In the genomic region with DNA sequence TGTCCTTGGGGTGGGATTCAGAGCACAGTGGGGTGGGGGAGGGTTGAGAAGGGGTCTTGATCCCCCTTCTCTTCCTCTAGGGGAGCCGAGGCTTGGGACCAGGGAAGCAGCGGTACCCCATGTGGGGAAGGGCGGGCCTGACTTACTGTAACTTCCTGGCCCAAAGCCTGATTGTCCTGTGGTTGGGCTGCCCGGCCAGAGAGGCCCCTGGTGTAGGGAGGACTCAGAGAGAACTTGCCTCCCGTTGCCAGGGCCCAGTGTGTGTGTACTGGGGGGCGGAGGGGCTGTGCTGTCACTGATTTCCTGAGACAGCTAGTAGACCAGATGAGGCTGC, we compare ENCODE assay signal across 8 cellular contexts. TPM values are rescaled to one million over a fixed set of nuclear protein-coding genes. Genes with fewer than 3 reads are reported as not detected.
DNase-seq lines count a peak whose midpoint lies in the region; ATAC-seq lines count a peak whose summit lies in the region.

No MANE protein-coding gene starts in this region.

- peaks cover 80% of the 10 kb centered on the region for H3K4me1 Mint-ChIP-seq in activated naive CD4-positive, alpha-beta T cell treated with anti-CD3 and anti-CD28 coated beads, Interleukin-2, amount 10 ng/mL, durations not matched to agents 7 days and 5 days

- intact Hi-C loops in cardiac septum (cut with DNase I) = loop anchor here (2.0 to 5.0 kb wide), 2 partner anchors 16 to 51 kb away; no protein-coding TSS in a partner anchor

- CTCF ChIA-PET in activated naive CD4-positive, alpha-beta T cell treated with anti-CD3 and anti-CD28 coated beads, Interleukin-2, amount 10 ng/mL, durations not matched to agents 7 days and 5 days (lab: Charles Lee) = interaction anchor here (0.9 to 1.4 kb wide), 4 partner anchors 12 to 91 kb away, joined by 3 to 7 read pairs (median 3); a partner anchor contains a TSS

- H3K4me3 Mint-ChIP-seq in activated naive CD4-positive, alpha-beta T cell treated with anti-CD3 and anti-CD28 coated beads, Interleukin-2, amount 10 ng/mL, durations not matched to agents 7 days and 5 days = peak overlapping the region; percentile 56

- H3K27ac Mint-ChIP-seq in activated naive CD4-positive, alpha-beta T cell treated with anti-CD3 and anti-CD28 coated beads, Interleukin-2, amount 10 ng/mL, durations not matched to agents 7 days and 5 days = peak overlapping the region; percentile 95

- no peaks in the 10 kb centered on the region for H3K9me3 Mint-ChIP-seq in activated naive CD4-positive, alpha-beta T cell treated with anti-CD3 and anti-CD28 coated beads, Interleukin-2, amount 10 ng/mL, durations not matched to agents 7 days and 5 days

- H3K4me1 ChIP-seq in ACC112 (ENCODE audit: control insufficient read depth, insufficient read depth, low read length, unreplicated experiment) (peaks cover 20% of the 10 kb centered on the region), skeletal muscle tissue (ENCODE audit: control insufficient read depth in 3 of 3, insufficient read depth in 3 of 3, low read length in 3 of 3) (peaks cover 46 to 69% (median 56%) of the 10 kb centered on the region in 3 donors)

- peak overlapping the region; percentile 71 for H3K4me3 ChIP-seq in ACC112 (ENCODE audit: low read depth, low read length)
- peak overlapping the region; percentile 27 to 65 (median 34) for H3K4me3 ChIP-seq in skeletal muscle tissue (ENCODE audit: low read length in 3 of 3)

- H3K27ac ChIP-seq in ACC112 (ENCODE audit: low read depth, low read length) (peak overlapping the region; percentile 95), skeletal muscle tissue (ENCODE audit: low read depth, low read length) (peak overlapping the region; percentile 99)

- DNase-seq in HK-2 (ENCODE audit: unreplicated experiment) (peak; percentile 80), cardiac septum (ENCODE audit: low spot score) (peak; percentile 92), NCI-H1092 treated with DMSO at 0.1 percent for 48 hours (lab: John Stamatoyannopoulos, UW) (no peak), NCI-H2171 (lab: John Stamatoyannopoulos, UW) (no peak)
- DNase-seq in activated naive CD4-positive, alpha-beta T cell treated with anti-CD3 and anti-CD28 coated beads, Interleukin-2, amount 10 ng/mL, durations not matched to agents 7 days and 5 days = peak; percentile 57

- H2AFZ ChIP-seq in ACC112 (ENCODE audit: low read length, unreplicated experiment) = no peak overlapping the region

- no peaks in the 10 kb centered on the region for H3K79me2 ChIP-seq in ACC112 (ENCODE audit: control insufficient read depth, insufficient read depth, low read length, unreplicated experiment)

- ATAC-seq in GM19324 (IDR thresholded peaks at IDR 0.05; ENCODE audit: low FRiP score, unreplicated experiment) = no peak

- no peaks in the 10 kb centered on the region for H3K9me3 ChIP-seq in skeletal muscle tissue (ENCODE audit: control insufficient read depth in 3 of 3, low read length in 3 of 3)

- H3K9ac ChIP-seq in skeletal muscle tissue (ENCODE audit: low read depth in 1 of 3, low read length in 3 of 3) = peak overlapping the region; percentile 81 to 87 (median 82)

- H3K36me3 ChIP-seq in ACC112 (ENCODE audit: insufficient read depth, low read length) = no peaks in the 10 kb centered on the region
- no peaks in the 10 kb centered on the region for H3K36me3 ChIP-seq in skeletal muscle tissue (ENCODE audit: control insufficient read depth in 3 of 3, insufficient read depth in 3 of 3, low read length in 3 of 3)

- H3K27me3 ChIP-seq in ACC112 (ENCODE audit: insufficient read depth, low read length) (no peaks in the 10 kb centered on the region), skeletal muscle tissue (ENCODE audit: control insufficient read depth in 3 of 3, insufficient read depth in 3 of 3, low read length in 3 of 3) (no peaks in the 10 kb centered on the region)

- no peaks in the 10 kb centered on the region for H3K36me3 Mint-ChIP-seq in activated naive CD4-positive, alpha-beta T cell treated with anti-CD3 and anti-CD28 coated beads, Interleukin-2, amount 10 ng/mL, durations not matched to agents 7 days and 5 days

- H3K27me3 Mint-ChIP-seq in activated naive CD4-positive, alpha-beta T cell treated with anti-CD3 and anti-CD28 coated beads, Interleukin-2, amount 10 ng/mL, durations not matched to agents 7 days and 5 days = peaks cover 46% of the 10 kb centered on the region

RNA-seq across cellular contexts. Expression of a gene that starts 16.8 kb away (rescaled TPM):
- total RNA-seq in cardiac septum (49.9 TPM), skeletal muscle tissue (15.7 TPM)

RNA-seq across cellular contexts. Expression of a gene that starts 35.4 kb away (rescaled TPM):
- total RNA-seq in cardiac septum = 22.1 TPM
- 15.1 TPM for total RNA-seq in skeletal muscle tissue

Comparison
In these comparisons a context has a peak if more than half of its experiments do, and no peak if none do; other contexts are left out.
1. DNase-seq: peak in HK-2 (single experiment), activated naive CD4-positive, alpha-beta T cell treated with anti-CD3 and anti-CD28 coated beads, Interleukin-2, amount 10 ng/mL, durations not matched to agents 7 days and 5 days (single experiment) and cardiac septum (single experiment); none in NCI-H1092 treated with DMSO at 0.1 percent for 48 hours (single experiment) and NCI-H2171 (single experiment).